Comparison of ENCODE assay signal across 1 cellular context in genomic region chr19:34501339-34502320, GRCh38.
TF ChIP-seq lines count a peak whose summit lies in the region.

No MANE protein-coding gene starts in this region.

TF ChIP-seq in HepG2, 621 proteins besides CTCF, POLR2A, EP300 and RAD21 (continued from another document and continues in another):
- TF ChIP-seq THAP7 (CRISPR knock-in tag; IDR thresholded peaks at IDR 0.05) (no peak), ZNF652 (CRISPR knock-in tag; IDR thresholded peaks at IDR 0.05; ENCODE audit: borderline replicate concordance, low read depth) (no peak), CCDC6 (CRISPR knock-in tag; IDR thresholded peaks at IDR 0.05) (no peak), RBAK (CRISPR knock-in tag; IDR thresholded peaks at IDR 0.05) (no peak), MXI1 (IDR thresholded peaks at IDR 0.05; ENCODE audit: borderline replicate concordance, low read depth, low read length) (peak; percentile 20; the same call in 1 of the 3 replicates), FOSL2 (CRISPR knock-in tag; IDR thresholded peaks at IDR 0.05) (0 out of 2 replicates have a peak, but pooled peaks have one; percentile 36), FLYWCH1 (CRISPR knock-in tag; IDR thresholded peaks at IDR 0.05) (no peak), REST (IDR thresholded peaks at IDR 0.05; ENCODE audit: borderline replicate concordance in 1 of 2, low read depth in 1 of 2, low read length in 2 of 2) (no peak), ZNF567 (CRISPR knock-in tag; IDR thresholded peaks at IDR 0.05; ENCODE audit: borderline replicate concordance) (no peak), MYPOP (CRISPR knock-in tag; IDR thresholded peaks at IDR 0.05) (no peak), CBX5 (CRISPR knock-in tag; IDR thresholded peaks at IDR 0.05; ENCODE audit: borderline replicate concordance) (0 out of 2 replicates have a peak, but pooled peaks have one; percentile 17), MZF1 (CRISPR knock-in tag; IDR thresholded peaks at IDR 0.05; ENCODE audit: borderline replicate concordance) (no peak), HNF1B (CRISPR knock-in tag; IDR thresholded peaks at IDR 0.05) (peak; percentile 76; the same call in 1 of the 2 replicates), ZBTB40 (IDR thresholded peaks at IDR 0.05) (no peak), ZBTB40 (CRISPR knock-in tag; IDR thresholded peaks at IDR 0.05) (no peak), ELF4 (CRISPR knock-in tag; IDR thresholded peaks at IDR 0.05; ENCODE audit: borderline replicate concordance) (no peak), SALL2 (CRISPR knock-in tag; IDR thresholded peaks at IDR 0.05) (0 out of 2 replicates have a peak, but pooled peaks have one; percentile 35), ZNF296 (CRISPR knock-in tag; conservative IDR thresholded peaks at IDR 0.05) (no peak), ZSCAN30 (CRISPR knock-in tag; IDR thresholded peaks at IDR 0.05) (no peak), ZNF644 (CRISPR knock-in tag; IDR thresholded peaks at IDR 0.05; ENCODE audit: low read depth) (no peak), ZNF331 (CRISPR knock-in tag; IDR thresholded peaks at IDR 0.05) (peak; percentile 54; the same call in 1 of the 2 replicates), PREB (CRISPR knock-in tag; IDR thresholded peaks at IDR 0.05) (no peak), KIAA2018 (CRISPR knock-in tag; IDR thresholded peaks at IDR 0.05; ENCODE audit: borderline replicate concordance) (no peak), MIXL1 (CRISPR knock-in tag; IDR thresholded peaks at IDR 0.05) (0 out of 2 replicates have a peak, but pooled peaks have one; percentile 39), ZBTB7B (CRISPR knock-in tag; IDR thresholded peaks at IDR 0.05) (no peak), HES4 (CRISPR knock-in tag; IDR thresholded peaks at IDR 0.05; ENCODE audit: borderline replicate concordance) (no peak)
